7 cellular contexts compared by ENCODE assay signal in the genomic region with DNA sequence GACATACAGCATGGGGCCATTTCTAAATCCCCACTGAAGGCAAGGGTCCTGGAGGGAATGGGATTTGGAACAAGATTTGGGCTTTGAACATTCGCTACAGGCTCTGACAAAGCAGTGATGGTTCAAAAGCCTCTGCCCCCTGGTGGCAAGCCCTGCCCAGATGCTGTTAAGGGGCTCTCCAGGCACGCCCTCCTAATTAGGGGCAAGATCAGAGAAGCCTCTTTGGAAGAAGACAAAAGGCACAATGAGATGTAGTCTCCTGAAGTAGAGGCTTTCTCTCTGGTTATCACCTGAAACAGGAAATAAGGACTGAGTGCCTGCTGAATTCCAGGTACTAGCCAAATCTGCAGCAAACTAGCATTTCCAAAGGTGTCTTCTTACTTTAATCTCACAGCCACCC. TPM values are rescaled to one million over a fixed set of nuclear protein-coding genes. Genes with fewer than 3 reads are reported as not detected.
A peak's percentile ranks its signal among the peaks of the same experiment; 100 is the strongest.
DNase-seq lines count a peak whose midpoint lies in the region; ATAC-seq, FAIRE-seq and TF ChIP-seq lines count a peak whose summit lies in the region.
"Not testable (repeated sequence)": the region's sequence is repeated elsewhere in the genome, so short reads cannot be mapped to it uniquely, and the experiment has no call there.

No MANE protein-coding gene starts in this region.

- TF ChIP-seq RAD21 in K562 (CRISPR knock-in tag; conservative IDR thresholded peaks at IDR 0.05 in 1 of 2, IDR thresholded peaks at IDR 0.05 in 1 of 2) = 0 out of 4 replicates have a peak, but pooled peaks of 1 of the 2 experiments have one; percentile 10

- H3K4me1 Mint-ChIP-seq in CD14-positive monocyte; HFFc6 (ENCODE audit: low read depth): not testable (repeated sequence)
- peaks cover 29% of the 10 kb centered on the region for H3K4me1 Mint-ChIP-seq in neural progenitor cell

- H3K9me1 ChIP-seq in K562 (ENCODE audit: control insufficient read depth, insufficient read depth, low read length) = not testable (repeated sequence)

- not testable (repeated sequence) for H3K4me3 ChIP-seq in OCI-LY3 (ENCODE audit: low read length); K562; neural progenitor cell

- TF ChIP-seq EP300 in K562 (IDR thresholded peaks at IDR 0.05; ENCODE audit: low read length) = not testable (repeated sequence)

- peaks cover 19% of the 10 kb centered on the region for H3K79me2 ChIP-seq in OCI-LY3 (ENCODE audit: low read length)
- not testable (repeated sequence) for H3K79me2 ChIP-seq in K562 (ENCODE audit: control insufficient read depth, insufficient read depth, low read length); neural progenitor cell (ENCODE audit: low read depth)

- BruUV-seq in K562 (replicated peaks; lab: Mats Ljungman, UMichigan) = not testable (repeated sequence)

- 40% methylated on average over 1 of the region's 2 CpGs for WGBS in K562 (ENCODE audit: insufficient coverage, low coverage, missing lambda C conversion rate)

- H3K27ac ChIP-seq in OCI-LY3 (ENCODE audit: low read length) = peak overlapping the region; percentile 96
- not testable (repeated sequence) for H3K27ac ChIP-seq in K562 (ENCODE audit: extremely low read depth, low read depth, low read length); foreskin keratinocyte; neural progenitor cell

- H2AFZ ChIP-seq in OCI-LY3 (ENCODE audit: low read depth, low read length); neural progenitor cell (replicated peaks): not testable (repeated sequence)
- H2AFZ ChIP-seq in K562 (ENCODE audit: low read depth, low read length) = 0 out of 2 replicates have a peak overlapping the region, but pooled peaks have one; percentile 20

- TF ChIP-seq POLR2A in K562 (conservative IDR thresholded peaks at IDR 0.05) = not testable (repeated sequence)

- ATAC-seq in K562, foreskin keratinocyte: not testable (repeated sequence)

- TF ChIP-seq CTCF in CD14-positive monocyte (IDR thresholded peaks at IDR 0.05) (peak; percentile 23), GM12872 (IDR thresholded peaks at IDR 0.05; ENCODE audit: insufficient read depth, low read depth, low read length) (peak; percentile 32; the same call in 1 of the 3 replicates), HFFc6 (IDR thresholded peaks at IDR 0.05) (peak; percentile 57), OCI-LY3 (IDR thresholded peaks at IDR 0.05; ENCODE audit: low read depth, low read length) (peak; percentile 33), K562 (IDR thresholded peaks at IDR 0.05 in 2 of 3, conservative IDR thresholded peaks at IDR 0.05 in 1 of 3; ENCODE audit: insufficient read depth in 2 of 3, low read depth in 1 of 3, low read length in 3 of 3) (peak in 1 of 3 experiments; percentile 43; a peak in 2 of 6 replicates), foreskin keratinocyte (conservative IDR thresholded peaks at IDR 0.05) (peak; percentile 42), neural progenitor cell (IDR thresholded peaks at IDR 0.05) (peak; percentile 52)

- H3F3A ChIP-seq in neural progenitor cell (ENCODE audit: low read depth) = not testable (repeated sequence)

- CTCF ChIA-PET in K562 (lab: Yijun Ruan, JAX; ENCODE audit: low intra/inter-chr PET ratio) = not testable (repeated sequence)

- not testable (repeated sequence) for FAIRE-seq in K562 (lab: Jason Lieb, UNC)

- intact Hi-C loops in CD14-positive monocyte (cut with micrococcal nuclease) = not testable (repeated sequence)
- intact Hi-C loops in K562 (cut with micrococcal nuclease) = loop anchor here (5.0 kb wide), 1 partner anchor 37 kb away; the partner anchor contains the start of gene IGSF3

- not testable (repeated sequence) for H3K27me3 Mint-ChIP-seq in CD14-positive monocyte (ENCODE audit: low read depth in 3 of 3); neural progenitor cell (ENCODE audit: insufficient read depth, low read depth)
- H3K27me3 Mint-ChIP-seq in HFFc6 (ENCODE audit: insufficient read depth) = peaks cover 13% of the 10 kb centered on the region

- peak overlapping the region; percentile 74; the same call in 1 of the 2 replicates for H3K9ac ChIP-seq in OCI-LY3 (ENCODE audit: low read length)
- not testable (repeated sequence) for H3K9ac ChIP-seq in K562 (ENCODE audit: insufficient read depth in 1 of 2, low read depth in 2 of 2, low read length in 2 of 2); neural progenitor cell

- not testable (repeated sequence) for H3K27me3 ChIP-seq in OCI-LY3 (ENCODE audit: low read depth, low read length); K562 (ENCODE audit: control insufficient read depth in 2 of 2, insufficient read depth in 2 of 2, low read length in 2 of 2); foreskin keratinocyte; neural progenitor cell

- not testable (repeated sequence) for H3K4me3 Mint-ChIP-seq in CD14-positive monocyte, HFFc6, neural progenitor cell

- in situ Hi-C loops in K562 (cut with MboI) = not testable (repeated sequence)

- not testable (repeated sequence) for H3K27ac Mint-ChIP-seq in CD14-positive monocyte, HFFc6, neural progenitor cell

- H3K4me1 ChIP-seq in OCI-LY3 (ENCODE audit: low read length) (peaks cover 46% of the 10 kb centered on the region), K562 (replicated peaks in 1 of 2; ENCODE audit: control insufficient read depth in 2 of 2, insufficient read depth in 2 of 2, low read length in 2 of 2) (peaks cover 22 to 44% of the 10 kb centered on the region in 2 experiments), neural progenitor cell (peaks cover 33% of the 10 kb centered on the region)
- not testable (repeated sequence) for H3K4me1 ChIP-seq in foreskin keratinocyte

- POLR2A ChIA-PET in K562 (lab: Yijun Ruan, JAX) = not testable (repeated sequence)

- H3K4me2 ChIP-seq in OCI-LY3 (ENCODE audit: low read length) (peak overlapping the region; percentile 80), neural progenitor cell (peak overlapping the region; percentile 61)
- H3K4me2 ChIP-seq in K562 (ENCODE audit: insufficient read depth, low read length) = not testable (repeated sequence)

- not testable (repeated sequence) for H3K36me3 Mint-ChIP-seq in CD14-positive monocyte; HFFc6 (ENCODE audit: low read depth); neural progenitor cell

- not testable (repeated sequence) for H3K9me3 Mint-ChIP-seq in CD14-positive monocyte, HFFc6, neural progenitor cell

- H3K9me3 ChIP-seq in OCI-LY3 (ENCODE audit: insufficient read depth, low read length); K562 (replicated peaks; ENCODE audit: control insufficient read depth, insufficient read depth, low read depth, low read length); neural progenitor cell (ENCODE audit: low read depth): not testable (repeated sequence)

- H3K36me3 ChIP-seq in OCI-LY3 (replicated peaks; ENCODE audit: low read depth, low read length); K562 (ENCODE audit: control insufficient read depth, insufficient read depth, low read length); neural progenitor cell: not testable (repeated sequence)

- H4K20me1 ChIP-seq in OCI-LY3 (ENCODE audit: insufficient read depth, low read length); K562 (replicated peaks; ENCODE audit: control insufficient read depth, insufficient read depth, low read length): not testable (repeated sequence)
- H4K20me1 ChIP-seq in neural progenitor cell (ENCODE audit: low read depth) = peaks cover 12% of the 10 kb centered on the region

- not testable (repeated sequence) for DNase-seq in CD14-positive monocyte (ENCODE audit: low spot score); HFFc6; K562 (ENCODE audit: extremely low read depth in 1 of 4, low spot score in 3 of 4); foreskin keratinocyte
- DNase-seq in neural progenitor cell (ENCODE audit: low spot score) = peak; percentile 30

RNA-seq across cellular contexts. Expression of gene IGSF3, which starts 37.5 kb away (rescaled TPM):
- polyA plus RNA-seq in CD14-positive monocyte (under 1 TPM in 1 of 2 donors, not detected in 1; 0.07 TPM), K562 (2011; rRNA removed) (7.7 and 8.9 TPM in 2 replicates), K562 (2014; fragmentation: Illumina TruSeq; extraction: Trizol) (10.8 and 11.5 TPM in 2 replicates), K562 (2014; fragmentation: Nextera tagmentation; extraction: Ambion mirVana) (1 to 10 TPM; 1.1 to 1.2 TPM), K562 (2014; rRNA removed) (7.9 and 8.4 TPM in 2 replicates), foreskin keratinocyte (7.6 and 9.5 TPM in 2 replicates)
- not detected for total RNA-seq in HFFc6 (2021; fragmentation: NEBNext Ultra II Directional; extraction: Animal tissue kit (Norgen Biotek cat#: 25700))
- 16.2 and 27.0 TPM in 2 replicates for total RNA-seq in K562 (2011; cell fraction: chromatin; rRNA removed; ENCODE audit: low replicate concordance)
- 35.1 and 40.4 TPM in 2 replicates for total RNA-seq in K562 (2011; cell fraction: nucleolus; rRNA removed)
- 25.1 and 28.2 TPM in 2 replicates for total RNA-seq in K562 (2011; cell fraction: nucleoplasm; rRNA removed)
- total RNA-seq in K562 (2014; rRNA removed) (13.1 and 15.1 TPM in 2 replicates), K562 (2014; rRNA removed; fragmentation: Illumina TruSeq; extraction: Trizol) (7.5 and 7.8 TPM in 2 replicates), K562 (2015; rRNA removed; fragmentation: Illumina TruSeq; extraction: Trizol) (7.5 and 8.3 TPM in 2 replicates), K562 (2021) (14.4 and 15.0 TPM in 2 replicates), foreskin keratinocyte (30.3 and 31.3 TPM in 2 replicates), neural progenitor cell (ENCODE audit: low replicate concordance) (24.0 and 33.7 TPM in 2 replicates)
- 10.0 and 16.2 TPM in 2 replicates for polyA plus RNA-seq in K562 (2011; cell fraction: cytosol; rRNA removed)
- 10.1 and 17.6 TPM in 2 replicates for polyA plus RNA-seq in K562 (2011; cell fraction: nucleus; rRNA removed)
- 8.7 and 14.2 TPM in 2 replicates for polyA plus RNA-seq in K562 (2012)
- 9.8 and 14.9 TPM in 2 replicates for polyA minus RNA-seq in K562 (2011; rRNA and poly(A)+ RNA removed)
- polyA minus RNA-seq in K562 (2011; cell fraction: cytosol; rRNA and poly(A)+ RNA removed) = 14.1 and 16.5 TPM in 2 replicates
- polyA minus RNA-seq in K562 (2011; cell fraction: nucleus; rRNA and poly(A)+ RNA removed) = 9.7 and 10.1 TPM in 2 replicates

RNA-seq across cellular contexts. Expression of gene CD58, which starts 59.2 kb away (rescaled TPM):
- 100 to 1,000 TPM; 128 to 168 TPM for polyA plus RNA-seq in CD14-positive monocyte
- 1 to 10 TPM; 6.6 to 9.5 (median 8.5) TPM for total RNA-seq in HFFc6 (2021; fragmentation: NEBNext Ultra II Directional; extraction: Animal tissue kit (Norgen Biotek cat#: 25700))
- 43.8 and 80.5 TPM in 2 replicates for total RNA-seq in K562 (2011; cell fraction: chromatin; rRNA removed; ENCODE audit: low replicate concordance)
- total RNA-seq in K562 (2011; cell fraction: nucleolus; rRNA removed) = 32.9 and 38.5 TPM in 2 replicates
- total RNA-seq in K562 (2011; cell fraction: nucleoplasm; rRNA removed) = 55.1 and 71.8 TPM in 2 replicates
- total RNA-seq in K562 (2014; rRNA removed) = 18.1 and 20.6 TPM in 2 replicates
- total RNA-seq in K562 (2014; rRNA removed; fragmentation: Illumina TruSeq; extraction: Trizol) = 38.9 and 44.3 TPM in 2 replicates
- 32.6 and 37.4 TPM in 2 replicates for total RNA-seq in K562 (2015; rRNA removed; fragmentation: Illumina TruSeq; extraction: Trizol)
- total RNA-seq in K562 (2021) = 22.6 and 23.1 TPM in 2 replicates
- 63.1 and 113 TPM in 2 replicates for polyA plus RNA-seq in K562 (2011; rRNA removed)
- polyA plus RNA-seq in K562 (2011; cell fraction: cytosol; rRNA removed) = 26.9 and 29.8 TPM in 2 replicates
- 35.4 and 45.0 TPM in 2 replicates for polyA plus RNA-seq in K562 (2011; cell fraction: nucleus; rRNA removed)
- 27.1 and 33.9 TPM in 2 replicates for polyA plus RNA-seq in K562 (2012)
- 49.0 and 53.2 TPM in 2 replicates for polyA plus RNA-seq in K562 (2014; fragmentation: Illumina TruSeq; extraction: Trizol)
- 10 to 100 TPM; 24.6 to 33.0 TPM for polyA plus RNA-seq in K562 (2014; fragmentation: Nextera tagmentation; extraction: Ambion mirVana)
- 40.9 and 45.0 TPM in 2 replicates for polyA plus RNA-seq in K562 (2014; rRNA removed)
- 43.3 and 57.6 TPM in 2 replicates for polyA minus RNA-seq in K562 (2011; rRNA and poly(A)+ RNA removed)
- polyA minus RNA-seq in K562 (2011; cell fraction: cytosol; rRNA and poly(A)+ RNA removed) = 11.0 and 23.7 TPM in 2 replicates
- 27.6 and 28.0 TPM in 2 replicates for polyA minus RNA-seq in K562 (2011; cell fraction: nucleus; rRNA and poly(A)+ RNA removed)
- 14.4 and 14.5 TPM in 2 replicates for total RNA-seq in foreskin keratinocyte
- polyA plus RNA-seq in foreskin keratinocyte = 13.4 and 13.6 TPM in 2 replicates
- total RNA-seq in neural progenitor cell (ENCODE audit: low replicate concordance) = 4.2 and 14.6 TPM in 2 replicates

Comparison
In these comparisons a context has a peak if more than half of its experiments do, and no peak if none do; other contexts are left out.
1. RNA of gene IGSF3, which starts 37.5 kb away (total RNA-seq): 30.3 to 31.3 TPM in foreskin keratinocyte, 24.0 to 33.7 TPM in neural progenitor cell and 7.5 to 40.4 TPM in K562; not detected in HFFc6; every median in the first group is over 4 times any median in the second.